ENCODE assay signal across 22 cellular contexts in the genomic region with DNA sequence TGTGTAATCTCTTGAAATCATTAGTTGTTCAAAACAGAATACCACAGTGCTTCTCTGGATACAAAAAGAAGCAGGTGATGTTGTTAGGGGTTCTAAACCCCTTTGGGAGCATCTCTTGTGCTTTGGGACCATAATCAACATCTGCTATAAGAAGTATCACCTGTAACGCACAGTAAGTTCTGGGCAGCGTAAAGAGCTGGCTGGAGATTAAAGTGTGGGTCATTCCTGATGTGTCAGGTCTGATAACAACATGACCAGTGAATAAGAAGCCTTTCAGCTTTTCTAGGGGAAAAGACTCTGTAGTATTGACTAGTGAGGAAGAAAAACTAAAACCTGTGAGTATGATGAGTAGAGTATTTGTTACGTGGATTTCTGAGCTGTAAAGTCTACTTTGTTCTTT.
A peak's percentile ranks its signal among the peaks of the same experiment; 100 is the strongest.
DNase-seq lines count a peak whose midpoint lies in the region; ATAC-seq and TF ChIP-seq lines count a peak whose summit lies in the region.
"Had no signal": no experiment of that assay in that cellular context is flagged by ENCODE, and none has a peak within 500 bp of the region (broad histone marks: within the 10 kb centered on the region; RNA-seq: fewer than 3 reads in every experiment).

No MANE protein-coding gene starts in this region.

- WGBS in SK-N-SH (ENCODE audit: low lambda C conversion rate), result 87% methylated on average over 3 of the region's 3 CpGs
- WGBS in mesendoderm (ENCODE audit: extremely low coverage, insufficient coverage, low lambda C conversion rate), result 100% methylated on average over 1 of the region's 3 CpGs

- H2BK120ac ChIP-seq in mesendoderm (ENCODE audit: low read depth, low read length), result no peak overlapping the region

- H3K79me2 ChIP-seq in SK-N-SH (ENCODE audit: insufficient read depth) (peaks cover 68% of the 10 kb centered on the region), neural progenitor cell (ENCODE audit: low read depth) (no peaks in the 10 kb centered on the region), mesendoderm (ENCODE audit: control insufficient read depth, insufficient read depth, low read length) (no peaks in the 10 kb centered on the region)

- H3K9me2 ChIP-seq in SK-N-SH, result no peaks in the 10 kb centered on the region

- no peak overlapping the region for H2AK5ac ChIP-seq in mesendoderm (ENCODE audit: low read length)

- peaks cover 0 to 25% of the 10 kb centered on the region in 2 experiments for H3K36me3 ChIP-seq in SK-N-SH (replicated peaks in 1 of 2; ENCODE audit: control insufficient read depth in 1 of 2, insufficient read depth in 2 of 2, low read length in 1 of 2)
- no peaks in the 10 kb centered on the region for H3K36me3 ChIP-seq in neural progenitor cell
- H3K36me3 ChIP-seq in left ventricle myocardium inferior, result no peaks in the 10 kb centered on the region
- no peaks in the 10 kb centered on the region for H3K36me3 ChIP-seq in mesendoderm (ENCODE audit: control insufficient read depth, insufficient read depth, low read length)
- H3K36me3 ChIP-seq: BLaER1, brain microvascular endothelial cell, gastroesophageal sphincter, tibial nerve had no signal

- no peak overlapping the region for H3K18ac ChIP-seq in mesendoderm (ENCODE audit: low read length)

- intact Hi-C loops in dorsolateral prefrontal cortex (cut with DNase I) (loop anchor here in 1 of 2 donors (10.0 kb wide), 2 partner anchors 67 to 287 kb away; no protein-coding TSS in a partner anchor), left ventricle myocardium inferior (cut with micrococcal nuclease) (no loop called here)

- POLR2A ChIA-PET in SK-N-SH (lab: Yijun Ruan, JAX), result interaction anchor here (0.9 to 1.2 kb wide), 3 partner anchors 261 to 504 kb away, joined by 3 read pairs; a partner anchor contains a TSS

- ATAC-seq in activated CD4-positive, CD25-positive, alpha-beta regulatory T cell treated with anti-CD3 and anti-CD28 coated beads, Interleukin-2, amount 50 U/mL, for 24 hours, result no peak
- ATAC-seq: gastroesophageal sphincter, left colon had no signal

- no peak overlapping the region for H2AFZ ChIP-seq in SK-N-SH (ENCODE audit: low read depth)
- no peak overlapping the region for H2AFZ ChIP-seq in neural progenitor cell (replicated peaks)
- H2AFZ ChIP-seq: GM23338 had no signal

- no peak overlapping the region for H4K5ac ChIP-seq in mesendoderm (ENCODE audit: low read length)

- H2BK5ac ChIP-seq in mesendoderm (ENCODE audit: low read length), result no peak overlapping the region

- H2BK15ac ChIP-seq in mesendoderm (replicated peaks; ENCODE audit: low read depth), result no peak overlapping the region

- H3K27ac ChIP-seq in SK-N-SH (ENCODE audit: low read depth in 2 of 2, low read length in 1 of 2) (peak overlapping the region; percentile 58 to 87), dorsolateral prefrontal cortex (peak overlapping the region in 30 of 59 donors; percentile 2 to 81 (median 35)), neural progenitor cell (no peak overlapping the region), left ventricle myocardium inferior (replicated peaks) (no peak overlapping the region), mesendoderm (ENCODE audit: low read depth, low read length) (no peak overlapping the region)
- H3K27ac ChIP-seq: BLaER1, brain microvascular endothelial cell, gastroesophageal sphincter, tibial nerve had no signal

- TF ChIP-seq EP300 in SK-N-SH (IDR thresholded peaks at IDR 0.05; ENCODE audit: borderline replicate concordance in 1 of 2, low read depth in 1 of 2, low read length in 1 of 2), result no peak

- CTCF ChIA-PET in SK-N-SH (lab: Yijun Ruan, JAX), result interaction anchor here (0.6 to 4.5 kb wide), 16 partner anchors 10 to 550 kb away, joined by 3 to 41 read pairs (median 5); no protein-coding TSS in a partner anchor

- peak overlapping the region; percentile 9; the same call in 1 of the 2 replicates for H3K4me2 ChIP-seq in SK-N-SH
- H3K4me2 ChIP-seq in neural progenitor cell, result no peak overlapping the region
- no peak overlapping the region for H3K4me2 ChIP-seq in mesendoderm (ENCODE audit: low read length)
- H3K4me2 ChIP-seq: BLaER1, GM23338 had no signal

- H3K9me3 ChIP-seq in SK-N-SH (no peaks in the 10 kb centered on the region), neural progenitor cell (ENCODE audit: low read depth) (no peaks in the 10 kb centered on the region), left ventricle myocardium inferior (replicated peaks) (no peaks in the 10 kb centered on the region)
- H3K9me3 ChIP-seq: BLaER1, gastroesophageal sphincter, tibial nerve had no signal

- no peaks in the 10 kb centered on the region for H3K79me1 ChIP-seq in mesendoderm (ENCODE audit: low read length)

- H4K8ac ChIP-seq in mesendoderm (ENCODE audit: low read depth, low read length), result no peak overlapping the region

- H4K20me1 ChIP-seq in SK-N-SH (ENCODE audit: insufficient read depth), result 0 out of 2 replicates have a peak, but pooled peaks cover 4% of the 10 kb centered on the region
- no peaks in the 10 kb centered on the region for H4K20me1 ChIP-seq in neural progenitor cell (ENCODE audit: low read depth)
- H4K20me1 ChIP-seq: BLaER1 had no signal

- H3F3A ChIP-seq in SK-N-SH (replicated peaks; ENCODE audit: insufficient read depth) (peaks cover 12% of the 10 kb centered on the region), neural progenitor cell (ENCODE audit: low read depth) (peaks cover 4% of the 10 kb centered on the region)

- H3K9me3 Mint-ChIP-seq in neural progenitor cell, result no peaks in the 10 kb centered on the region
- H3K9me3 Mint-ChIP-seq: activated T-cell treated with anti-CD3 and anti-CD28 coated beads, Interleukin-2, amount 50 U/mL, for 24 hours; GM23338; HFFc6 had no signal

- TF ChIP-seq CTCF in SK-N-SH (IDR thresholded peaks at IDR 0.05) (no peak), dorsolateral prefrontal cortex (IDR thresholded peaks at IDR 0.05 in 54 of 56, conservative IDR thresholded peaks at IDR 0.05 in 2 of 56; ENCODE audit: low read depth in 1 of 56, partially characterized antibody in 56 of 56) (no peak), neural progenitor cell (IDR thresholded peaks at IDR 0.05) (no peak), left ventricle myocardium inferior (IDR thresholded peaks at IDR 0.05; ENCODE audit: borderline replicate concordance) (no peak)

- peak overlapping the region; percentile 98 for H3K27ac Mint-ChIP-seq in neural progenitor cell
- H3K27ac Mint-ChIP-seq: activated T-cell treated with anti-CD3 and anti-CD28 coated beads, Interleukin-2, amount 50 U/mL, for 24 hours; GM23338 had no signal

- H3K4me3 ChIP-seq in SK-N-SH (ENCODE audit: low read depth in 2 of 2, low read length in 1 of 2), result peak overlapping the region in 1 of 2 experiments; percentile 16; a peak in 1 of 4 replicates
- peak overlapping the region; percentile 7 to 74 (median 47) for H3K4me3 ChIP-seq in dorsolateral prefrontal cortex
- H3K4me3 ChIP-seq in neural progenitor cell, result no peak overlapping the region
- H3K4me3 ChIP-seq in left ventricle myocardium inferior, result no peak overlapping the region
- no peak overlapping the region for H3K4me3 ChIP-seq in mesendoderm (ENCODE audit: low read length)
- H3K4me3 ChIP-seq: BLaER1, gastroesophageal sphincter, GM23338, tibial nerve had no signal

- no peak overlapping the region for H3K4ac ChIP-seq in mesendoderm (ENCODE audit: low read depth, low read length)

- no peak overlapping the region for H3K9ac ChIP-seq in SK-N-SH
- no peak overlapping the region for H3K9ac ChIP-seq in neural progenitor cell
- no peak overlapping the region for H3K9ac ChIP-seq in mesendoderm (ENCODE audit: low read length)
- H3K9ac ChIP-seq: BLaER1 had no signal

- no peaks in the 10 kb centered on the region for H3K27me3 Mint-ChIP-seq in neural progenitor cell (ENCODE audit: insufficient read depth, low read depth)
- H3K27me3 Mint-ChIP-seq: activated T-cell treated with anti-CD3 and anti-CD28 coated beads, Interleukin-2, amount 50 U/mL, for 24 hours had no signal

- DNase-seq in SK-N-SH, result peak; percentile 51
- DNase-seq in dorsolateral prefrontal cortex, result no peak
- DNase-seq in neural progenitor cell (ENCODE audit: low spot score), result no peak
- DNase-seq in NCI-H187 treated with DMSO at 0.1 percent for 48 hours (lab: John Stamatoyannopoulos, UW), result no peak
- DNase-seq in left ventricle myocardium inferior, result no peak
- DNase-seq in mesendoderm, result no peak
- DNase-seq: activated CD4-positive, alpha-beta T cell treated with anti-CD3 and anti-CD28 coated beads, Interleukin-2, amount 50 U/mL, for 1 hour; activated gamma-delta T cell; activated T-cell treated with anti-CD3 and anti-CD28 coated beads, Interleukin-2, amount 50 U/mL, for 24 hours; EL; left colon; NCI-H1092 treated with DMSO at 0.1 percent for 48 hours; NCI-H345; stimulated activated CD4-positive, alpha-beta T cell treated with anti-CD3 and anti-CD28 coated beads, Interleukin-4, amount 100 ng/mL, for 24 hours; T-helper 9 cell had no signal

- H3K27me3 ChIP-seq in SK-N-SH (ENCODE audit: insufficient read depth) (no peaks in the 10 kb centered on the region), dorsolateral prefrontal cortex (no peaks in the 10 kb centered on the region), neural progenitor cell (no peaks in the 10 kb centered on the region), left ventricle myocardium inferior (ENCODE audit: low read depth) (no peaks in the 10 kb centered on the region), mesendoderm (ENCODE audit: insufficient read depth, low read length, poor library complexity) (no peaks in the 10 kb centered on the region)
- H3K27me3 ChIP-seq: BLaER1, brain microvascular endothelial cell, gastroesophageal sphincter, tibial nerve had no signal

- H3K56ac ChIP-seq in mesendoderm (ENCODE audit: low read length), result no peak overlapping the region

- no peaks in the 10 kb centered on the region for H3K36me3 Mint-ChIP-seq in neural progenitor cell

- H3K23ac ChIP-seq in mesendoderm (ENCODE audit: low read length), result no peak overlapping the region

- H3K4me1 ChIP-seq in SK-N-SH (ENCODE audit: control insufficient read depth in 1 of 2, insufficient read depth in 2 of 2, low read depth in 1 of 2, low read length in 1 of 2) (peaks cover 15 to 24% of the 10 kb centered on the region in 2 experiments; a peak in 3 of 4 replicates), neural progenitor cell (peaks cover 14% of the 10 kb centered on the region), left ventricle myocardium inferior (no peaks in the 10 kb centered on the region), mesendoderm (ENCODE audit: control insufficient read depth, low read depth, low read length) (no peaks in the 10 kb centered on the region)
- H3K4me1 ChIP-seq: BLaER1, gastroesophageal sphincter, tibial nerve had no signal

- H3K4me3 Mint-ChIP-seq in neural progenitor cell, result peak overlapping the region; percentile 67
- H3K4me3 Mint-ChIP-seq: activated T-cell treated with anti-CD3 and anti-CD28 coated beads, Interleukin-2, amount 50 U/mL, for 24 hours; GM23338; HFFc6 had no signal

- H3K4me1 Mint-ChIP-seq in neural progenitor cell, result peaks cover 27% of the 10 kb centered on the region

- no peak for TF ChIP-seq RAD21 in SK-N-SH (IDR thresholded peaks at IDR 0.05; ENCODE audit: low read length)

TF ChIP-seq in SK-N-SH, 30 proteins besides CTCF, POLR2A, EP300 and RAD21:
- TF ChIP-seq YY1 (IDR thresholded peaks at IDR 0.05; ENCODE audit: low read depth) (no peak), GATA2 (CRISPR knock-in tag; IDR thresholded peaks at IDR 0.05) (peak; percentile 73)

Comparison
In these comparisons a context has a peak if more than half of its experiments do, and no peak if none do; other contexts are left out.
1. H3K27ac ChIP-seq: peak in SK-N-SH (2 of 2) and dorsolateral prefrontal cortex (30 of 59); none in neural progenitor cell (single experiment), left ventricle myocardium inferior (single experiment) and mesendoderm (single experiment).
2. H3K4me3 ChIP-seq: peak in dorsolateral prefrontal cortex (59 of 59); none in neural progenitor cell (single experiment), left ventricle myocardium inferior (single experiment) and mesendoderm (single experiment).